ENCODE assay signal across 24 cellular contexts in genomic region chr11:34819740-34820482, GRCh38.
"Had no signal": no experiment of that assay in that cellular context is flagged by ENCODE, and none has a peak within 500 bp of the region (broad histone marks: within the 10 kb centered on the region; RNA-seq: fewer than 3 reads in every experiment).

No MANE protein-coding gene starts in this region.

- H3K4me1 ChIP-seq: colonic mucosa, esophagus muscularis mucosa, foreskin keratinocyte had no signal

- H3K27ac Mint-ChIP-seq: activated B cell treated with CpG ODN at 0.5 μM for 24 hours; activated CD4-positive, alpha-beta T cell treated with anti-CD3 and anti-CD28 coated beads, Interleukin-2, amount 10 ng/mL, durations not matched to agents 24 days and 14 days; activated naive CD4-positive, alpha-beta T cell treated with anti-CD3 and anti-CD28 coated beads for 36 hours; activated T-helper 2 cell treated with anti-CD3 and anti-CD28 coated beads, Interferon-gamma antibody, Interleukin-2, Interleukin-4, amounts not matched to agents 10 μg/mL and 5 μg/mL and 100 μg/mL, durations not matched to agents 14 hours and 24 hours and 36 hours; nephron; T-helper 1 cell treated with Interleukin-12 subunit alpha and Interleukin-12 subunit beta and Interleukin-4 antibody, amounts not matched to agents 30 μg/mL and 1 μg/mL, for 36 hours had no signal

- H3K4me1 Mint-ChIP-seq: activated B cell treated with CpG ODN at 0.5 μM for 24 hours had no signal

- H3K27ac ChIP-seq: body of pancreas, colonic mucosa, esophagus muscularis mucosa, foreskin keratinocyte, suprapubic skin had no signal

- DNase-seq: activated B cell treated with CpG ODN at 0.5 μM for 24 hours; activated CD4-positive, alpha-beta T cell treated with anti-CD3 and anti-CD28 coated beads, Interleukin-2, amount 10 ng/mL, durations not matched to agents 24 days and 14 days; activated CD8-positive, alpha-beta memory T cell treated with anti-CD3 and anti-CD28 coated beads, Interleukin-2, amount 50 U/mL, for 48 hours; activated naive CD4-positive, alpha-beta T cell treated with anti-CD3 and anti-CD28 coated beads for 36 hours; amniotic stem cell; body of pancreas; central memory CD4-positive, alpha-beta T cell; colonic mucosa; foreskin keratinocyte; glutamatergic neuron; hypothalamus; kidney glomerular epithelial cell; mesenchymal stem cell; nucleus accumbens; posterior cingulate gyrus; retina; stimulated activated CD4-positive, alpha-beta T cell treated with anti-CD3 and anti-CD28 coated beads, Interleukin-4, amount 100 ng/mL, for 1 hour; trophoblast cell had no signal

- H3K9me3 ChIP-seq: body of pancreas, colonic mucosa, esophagus muscularis mucosa, suprapubic skin had no signal

- ATAC-seq: body of pancreas, foreskin keratinocyte had no signal

- H3K27me3 ChIP-seq: body of pancreas, colonic mucosa, esophagus muscularis mucosa, foreskin keratinocyte, suprapubic skin had no signal

- FAIRE-seq: TTC549 had no signal

- H3K36me3 ChIP-seq: colonic mucosa, esophagus muscularis mucosa, suprapubic skin had no signal

- H3K4me3 Mint-ChIP-seq: activated B cell treated with CpG ODN at 0.5 μM for 24 hours; activated CD4-positive, alpha-beta T cell treated with anti-CD3 and anti-CD28 coated beads, Interleukin-2, amount 10 ng/mL, durations not matched to agents 24 days and 14 days; activated naive CD4-positive, alpha-beta T cell treated with anti-CD3 and anti-CD28 coated beads for 36 hours; nephron; T-helper 1 cell treated with Interleukin-12 subunit alpha and Interleukin-12 subunit beta and Interleukin-4 antibody, amounts not matched to agents 30 μg/mL and 1 μg/mL, for 36 hours had no signal

- H3K4me3 ChIP-seq: body of pancreas, colonic mucosa, esophagus muscularis mucosa, suprapubic skin had no signal
